8 cellular contexts compared by ENCODE assay signal in the genomic region with DNA sequence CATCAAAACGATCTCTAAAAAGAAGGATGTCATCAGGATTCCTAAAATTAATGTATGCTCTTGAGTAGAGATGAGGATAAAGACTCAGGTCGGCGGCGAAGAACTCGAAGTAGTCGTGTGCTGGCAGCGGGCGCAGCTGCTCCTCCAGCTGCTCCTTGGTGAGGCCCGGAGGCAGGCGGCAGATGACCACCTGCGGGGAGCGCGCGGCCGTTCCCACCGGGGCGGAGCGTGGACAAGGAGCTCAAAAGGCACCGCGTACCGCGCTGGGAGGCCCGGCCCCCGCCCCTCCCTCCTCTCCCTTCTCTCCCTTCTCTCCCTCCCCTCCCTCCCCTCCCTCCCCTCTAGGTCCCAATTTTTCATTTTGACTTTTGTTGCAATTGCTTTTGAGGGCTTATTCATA. TPM values are rescaled to one million over a fixed set of nuclear protein-coding genes. Genes with fewer than 3 reads are reported as not detected.
DNase-seq lines count a peak whose midpoint lies in the region; ATAC-seq and TF ChIP-seq lines count a peak whose summit lies in the region.
"Not testable (repeated sequence)": the region's sequence is repeated elsewhere in the genome, so short reads cannot be mapped to it uniquely, and the experiment has no call there.

No MANE protein-coding gene starts in this region.

- not testable (repeated sequence) for H3K27ac Mint-ChIP-seq in activated naive CD4-positive, alpha-beta T cell treated with anti-CD3 and anti-CD28 coated beads, Interleukin-2, amount 50 U/mL, for 72 hours; natural killer cell treated with Interleukin-12 subunit alpha and Interleukin-12 subunit beta and Interleukin-15 and Interleukin-18, amount 100 ng/mL, for 72 hours; stimulated activated memory B cell treated with anti-CD40 and anti-IgM and Interleukin-4, amounts not matched to agents 10 μg/mL and 1 μg/mL and 100 μg/mL, for 72 hours
- H3K27ac Mint-ChIP-seq in glutamatergic neuron (ENCODE audit: unreplicated experiment): peak overlapping the region; percentile 96

- not testable (repeated sequence) for H3K9ac ChIP-seq in HUES64 (ENCODE audit: low read depth, low read length)

- not testable (repeated sequence) for H3K9me3 ChIP-seq in HUES64 (ENCODE audit: insufficient read depth, low read depth, low read length)
- peaks cover 11% of the 10 kb centered on the region; the same call in 1 of the 2 replicates for H3K9me3 ChIP-seq in SJCRH30 (replicated peaks)

- not testable (repeated sequence) for H3K4me1 ChIP-seq in HUES64 (ENCODE audit: insufficient read depth, low read length); SJCRH30

- H3K36me3 ChIP-seq in HUES64 (ENCODE audit: insufficient read depth, low read length); SJCRH30: not testable (repeated sequence)

- peak overlapping the region; percentile 91 for H3K4me3 Mint-ChIP-seq in glutamatergic neuron (ENCODE audit: unreplicated experiment)
- H3K4me3 Mint-ChIP-seq in natural killer cell treated with Interleukin-12 subunit alpha and Interleukin-12 subunit beta and Interleukin-15 and Interleukin-18, amount 100 ng/mL, for 72 hours; stimulated activated memory B cell treated with anti-CD40 and anti-IgM and Interleukin-4, amounts not matched to agents 10 μg/mL and 1 μg/mL and 100 μg/mL, for 72 hours: not testable (repeated sequence)

- 3% methylated on average over 13 of the region's 24 CpGs for WGBS in HUES64

- not testable (repeated sequence) for H3K36me3 Mint-ChIP-seq in activated naive CD4-positive, alpha-beta T cell treated with anti-CD3 and anti-CD28 coated beads, Interleukin-2, amount 50 U/mL, for 72 hours; glutamatergic neuron (ENCODE audit: unreplicated experiment); natural killer cell treated with Interleukin-12 subunit alpha and Interleukin-12 subunit beta and Interleukin-15 and Interleukin-18, amount 100 ng/mL, for 72 hours; stimulated activated memory B cell treated with anti-CD40 and anti-IgM and Interleukin-4, amounts not matched to agents 10 μg/mL and 1 μg/mL and 100 μg/mL, for 72 hours

- peaks cover 15% of the 10 kb centered on the region; the same call in 1 of the 2 replicates for H3K27me3 ChIP-seq in HUES64 (ENCODE audit: insufficient read depth, low read length)
- not testable (repeated sequence) for H3K27me3 ChIP-seq in SJCRH30

- DNase-seq in DMS53 (lab: John Stamatoyannopoulos, UW) (peak; percentile 36), SJCRH30 (peak; percentile 53 to 71), glutamatergic neuron (peak; percentile 72)
- not testable (repeated sequence) for DNase-seq in activated naive CD4-positive, alpha-beta T cell treated with anti-CD3 and anti-CD28 coated beads, Interleukin-2, amount 50 U/mL, for 72 hours (ENCODE audit: low spot score in 2 of 2); left lobe of liver (ENCODE audit: low spot score); natural killer cell treated with Interleukin-12 subunit alpha and Interleukin-12 subunit beta and Interleukin-15 and Interleukin-18, amount 100 ng/mL, for 72 hours (ENCODE audit: low spot score)

- not testable (repeated sequence) for TF ChIP-seq CTCF in glutamatergic neuron (IDR thresholded peaks at IDR 0.05; ENCODE audit: partially characterized antibody, unreplicated experiment)

- not testable (repeated sequence) for H3K27ac ChIP-seq in HUES64 (ENCODE audit: low read depth, low read length); SJCRH30

- peak overlapping the region; percentile 50; the same call in 1 of the 2 replicates for H3K4me3 ChIP-seq in HUES64 (ENCODE audit: low read length)
- H3K4me3 ChIP-seq in SJCRH30: not testable (repeated sequence)

- not testable (repeated sequence) for H3K27me3 Mint-ChIP-seq in glutamatergic neuron (ENCODE audit: unreplicated experiment)
- peaks cover 42 to 73% of the 10 kb centered on the region in 2 donors for H3K27me3 Mint-ChIP-seq in natural killer cell treated with Interleukin-12 subunit alpha and Interleukin-12 subunit beta and Interleukin-15 and Interleukin-18, amount 100 ng/mL, for 72 hours
- peaks cover 28% of the 10 kb centered on the region for H3K27me3 Mint-ChIP-seq in stimulated activated memory B cell treated with anti-CD40 and anti-IgM and Interleukin-4, amounts not matched to agents 10 μg/mL and 1 μg/mL and 100 μg/mL, for 72 hours

- ATAC-seq in activated naive CD4-positive, alpha-beta T cell treated with anti-CD3 and anti-CD28 coated beads, Interleukin-2, amount 50 U/mL, for 72 hours: peak; percentile 43 to 45
- peak; percentile 63 for ATAC-seq in left lobe of liver
- peak; percentile 63 to 84 for ATAC-seq in natural killer cell treated with Interleukin-12 subunit alpha and Interleukin-12 subunit beta and Interleukin-15 and Interleukin-18, amount 100 ng/mL, for 72 hours
- ATAC-seq in stimulated activated memory B cell treated with anti-CD40 and anti-IgM and Interleukin-4, amounts not matched to agents 10 μg/mL and 1 μg/mL and 100 μg/mL, for 72 hours: peak; percentile 60

- not testable (repeated sequence) for H3K9me3 Mint-ChIP-seq in activated naive CD4-positive, alpha-beta T cell treated with anti-CD3 and anti-CD28 coated beads, Interleukin-2, amount 50 U/mL, for 72 hours; glutamatergic neuron (ENCODE audit: unreplicated experiment); natural killer cell treated with Interleukin-12 subunit alpha and Interleukin-12 subunit beta and Interleukin-15 and Interleukin-18, amount 100 ng/mL, for 72 hours; stimulated activated memory B cell treated with anti-CD40 and anti-IgM and Interleukin-4, amounts not matched to agents 10 μg/mL and 1 μg/mL and 100 μg/mL, for 72 hours

- peaks cover 11% of the 10 kb centered on the region for H3K4me1 Mint-ChIP-seq in glutamatergic neuron (ENCODE audit: low read depth, unreplicated experiment)
- H3K4me1 Mint-ChIP-seq in natural killer cell treated with Interleukin-12 subunit alpha and Interleukin-12 subunit beta and Interleukin-15 and Interleukin-18, amount 100 ng/mL, for 72 hours (ENCODE audit: low read depth in 2 of 2): not testable (repeated sequence)
- peaks cover 21% of the 10 kb centered on the region for H3K4me1 Mint-ChIP-seq in stimulated activated memory B cell treated with anti-CD40 and anti-IgM and Interleukin-4, amounts not matched to agents 10 μg/mL and 1 μg/mL and 100 μg/mL, for 72 hours

RNA-seq across cellular contexts. Expression of gene CCDC144A, which starts 56.5 kb away (rescaled TPM):
- polyA plus RNA-seq in HUES64 (2013, experiment 1 of 2): 0.70 TPM
- 0.70 TPM for polyA plus RNA-seq in HUES64 (2013, experiment 2 of 2)
- 0.96 and 1.5 TPM in 2 replicates for total RNA-seq in SJCRH30 (2014; rRNA removed; shearing (Covaris generic))
- total RNA-seq in activated naive CD4-positive, alpha-beta T cell treated with anti-CD3 and anti-CD28 coated beads, Interleukin-2, amount 50 U/mL, for 72 hours: 10 to 100 TPM; 11.0 to 12.2 TPM
- total RNA-seq in glutamatergic neuron (ENCODE audit: unreplicated experiment): 1.2 TPM
- total RNA-seq in left lobe of liver: 0.43 TPM
- 1 to 10 TPM; 1.5 to 6.1 TPM for total RNA-seq in natural killer cell treated with Interleukin-12 subunit alpha and Interleukin-12 subunit beta and Interleukin-15 and Interleukin-18, amount 100 ng/mL, for 72 hours
